9 cellular contexts compared by ENCODE assay signal in the genomic region with DNA sequence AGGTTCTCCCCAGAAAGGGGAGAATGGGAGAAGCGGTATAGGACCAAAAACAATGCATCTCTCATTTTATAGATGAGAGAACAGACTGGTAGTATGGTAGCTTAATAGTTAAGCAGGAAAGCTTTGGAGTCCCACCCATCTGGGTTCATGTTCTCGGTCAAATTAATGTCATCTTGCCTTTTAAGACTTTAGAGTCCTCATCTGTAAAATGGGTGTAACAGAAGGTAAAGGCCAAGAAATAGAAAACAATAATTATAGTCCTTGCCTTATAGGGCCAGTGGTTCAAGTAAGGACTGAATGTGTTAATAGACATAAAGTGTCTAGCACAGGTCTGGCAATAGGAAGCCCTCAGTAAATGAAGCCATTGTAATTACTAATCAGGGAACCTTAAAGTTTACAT. TPM values are rescaled to one million over a fixed set of nuclear protein-coding genes. Genes with fewer than 3 reads are reported as not detected.
"Had no signal": no experiment of that assay in that cellular context is flagged by ENCODE, and none has a peak within 500 bp of the region (broad histone marks: within the 10 kb centered on the region; RNA-seq: fewer than 3 reads in every experiment).

No MANE protein-coding gene starts in this region.

- H3K4me3 ChIP-seq: GM12878 had no signal

- ATAC-seq: GM12878 had no signal

- DNase-seq: GDM1, GF-D8 had no signal

- FAIRE-seq: G401.6, GM12878, GM12891, GM12892, GM18507, GM19239 had no signal

RNA-seq across cellular contexts. Expression of a gene that starts 51.4 kb away (rescaled TPM):
- total RNA-seq: G401 had no signal
